18 cellular contexts compared by ENCODE assay signal in genomic region chrX:23465105-23465791, GRCh38.
DNase-seq lines count a peak whose midpoint lies in the region; ATAC-seq, FAIRE-seq and TF ChIP-seq lines count a peak whose summit lies in the region.
"Had no signal": no experiment of that assay in that cellular context is flagged by ENCODE, and none has a peak within 500 bp of the region (broad histone marks: within the 10 kb centered on the region; RNA-seq: fewer than 3 reads in every experiment).

No MANE protein-coding gene starts in this region.

- no peak for DNase-seq in astrocyte (ENCODE audit: low read depth)
- no peak for DNase-seq in WERI-Rb-1
- DNase-seq in LoVo (ENCODE audit: low spot score): no peak
- DNase-seq: 8988T; AML-193; Caco-2; Calu3; CD4-positive, alpha-beta T cell; CD8-positive, alpha-beta T cell; DMS79 treated with DMSO at 0.1 percent for 48 hours; GF-D8 had no signal

- H3K9me3 ChIP-seq in astrocyte (ENCODE audit: insufficient read depth, low read depth, low read length) (no peaks in the 10 kb centered on the region), WERI-Rb-1 (ENCODE audit: severe bottlenecking) (no peaks in the 10 kb centered on the region)
- H3K9me3 ChIP-seq: Caco-2 had no signal

- no peak overlapping the region for H3K27ac Mint-ChIP-seq in astrocyte (ENCODE audit: unreplicated experiment)
- H3K27ac Mint-ChIP-seq: B cell; CD4-positive, alpha-beta T cell; CD8-positive, alpha-beta T cell had no signal

- no peaks in the 10 kb centered on the region for H3K36me3 Mint-ChIP-seq in astrocyte (ENCODE audit: low read depth, unreplicated experiment)
- H3K36me3 Mint-ChIP-seq: CD8-positive, alpha-beta T cell had no signal

- no peak for TF ChIP-seq CTCF in astrocyte (IDR thresholded peaks at IDR 0.05; ENCODE audit: insufficient read depth, low read depth, low read length)
- TF ChIP-seq CTCF in WERI-Rb-1 (IDR thresholded peaks at IDR 0.05; ENCODE audit: low read depth, low read length): no peak

- H3K4me3 ChIP-seq in astrocyte (ENCODE audit: insufficient read depth, low read depth, low read length) (no peak overlapping the region), WERI-Rb-1 (ENCODE audit: low read depth, low read length) (no peak overlapping the region)
- H3K4me3 ChIP-seq: BLaER1 treated with 17β-estradiol and CSF1 and Interleukin-3, amounts not matched to agents 10 nM and 100 nM had no signal

- no peaks in the 10 kb centered on the region for H3K79me2 ChIP-seq in astrocyte (ENCODE audit: insufficient read depth, low read length)

- FAIRE-seq in astrocyte (lab: Jason Lieb, UNC) (peak; percentile 68), colon (lab: Jason Lieb, UNC) (peak; percentile 18)
- FAIRE-seq: D721Med, GM12891 had no signal

- H3K4me1 Mint-ChIP-seq in astrocyte (ENCODE audit: low read depth, unreplicated experiment): no peaks in the 10 kb centered on the region
- H3K4me1 Mint-ChIP-seq: B cell had no signal

- no peaks in the 10 kb centered on the region for H3K4me1 ChIP-seq in astrocyte (ENCODE audit: insufficient read depth, low read length)
- H3K4me1 ChIP-seq: BLaER1 treated with 17β-estradiol and CSF1 and Interleukin-3, amounts not matched to agents 10 nM and 100 nM; Caco-2 had no signal

- no peaks in the 10 kb centered on the region for H3K36me3 ChIP-seq in astrocyte (ENCODE audit: insufficient read depth, low read length)
- H3K36me3 ChIP-seq in WERI-Rb-1: no peaks in the 10 kb centered on the region
- H3K36me3 ChIP-seq: BLaER1 treated with 17β-estradiol and CSF1 and Interleukin-3, amounts not matched to agents 10 nM and 100 nM had no signal

- no peak overlapping the region for H3K4me3 Mint-ChIP-seq in astrocyte (ENCODE audit: unreplicated experiment)
- H3K4me3 Mint-ChIP-seq: B cell; CD4-positive, alpha-beta T cell; CD8-positive, alpha-beta T cell had no signal

- no peak overlapping the region for H3K27ac ChIP-seq in astrocyte (ENCODE audit: low read depth, low read length)
- H3K27ac ChIP-seq in WERI-Rb-1: no peak overlapping the region
- H3K27ac ChIP-seq: BLaER1 treated with 17β-estradiol and CSF1 and Interleukin-3, amounts not matched to agents 10 nM and 100 nM; C4-2B had no signal

- no peak overlapping the region for H3K4me2 ChIP-seq in astrocyte (ENCODE audit: low read length)
- H3K4me2 ChIP-seq: BLaER1 treated with 17β-estradiol and CSF1 and Interleukin-3, amounts not matched to agents 10 nM and 100 nM had no signal

- H3K27me3 Mint-ChIP-seq in astrocyte (ENCODE audit: low read depth, unreplicated experiment): no peaks in the 10 kb centered on the region
- H3K27me3 Mint-ChIP-seq: B cell; CD4-positive, alpha-beta T cell had no signal

- H3K9me3 Mint-ChIP-seq in astrocyte (ENCODE audit: unreplicated experiment): peaks cover 5% of the 10 kb centered on the region
- H3K9me3 Mint-ChIP-seq: CD4-positive, alpha-beta T cell had no signal

- H3K27me3 ChIP-seq in astrocyte (ENCODE audit: insufficient read depth, low read length): no peaks in the 10 kb centered on the region
- H3K27me3 ChIP-seq in WERI-Rb-1 (ENCODE audit: insufficient read depth, low read depth, severe bottlenecking): peaks cover under 1% of the 10 kb centered on the region
- H3K27me3 ChIP-seq: BLaER1 treated with 17β-estradiol and CSF1 and Interleukin-3, amounts not matched to agents 10 nM and 100 nM had no signal

- no peak overlapping the region for H3K9ac ChIP-seq in astrocyte (ENCODE audit: low read length)
- H3K9ac ChIP-seq: BLaER1 treated with 17β-estradiol and CSF1 and Interleukin-3, amounts not matched to agents 10 nM and 100 nM had no signal

- no peaks in the 10 kb centered on the region for H4K20me1 ChIP-seq in astrocyte (ENCODE audit: insufficient read depth, low read length)
- H4K20me1 ChIP-seq: BLaER1 treated with 17β-estradiol and CSF1 and Interleukin-3, amounts not matched to agents 10 nM and 100 nM had no signal

- no peak for ATAC-seq in HG02884 (IDR thresholded peaks at IDR 0.05; ENCODE audit: unreplicated experiment)
- ATAC-seq: CD8-positive, alpha-beta T cell had no signal

- no peak overlapping the region for H2AFZ ChIP-seq in astrocyte (ENCODE audit: low read depth, low read length)
